1 cellular context compared by ENCODE assay signal in the genomic region with DNA sequence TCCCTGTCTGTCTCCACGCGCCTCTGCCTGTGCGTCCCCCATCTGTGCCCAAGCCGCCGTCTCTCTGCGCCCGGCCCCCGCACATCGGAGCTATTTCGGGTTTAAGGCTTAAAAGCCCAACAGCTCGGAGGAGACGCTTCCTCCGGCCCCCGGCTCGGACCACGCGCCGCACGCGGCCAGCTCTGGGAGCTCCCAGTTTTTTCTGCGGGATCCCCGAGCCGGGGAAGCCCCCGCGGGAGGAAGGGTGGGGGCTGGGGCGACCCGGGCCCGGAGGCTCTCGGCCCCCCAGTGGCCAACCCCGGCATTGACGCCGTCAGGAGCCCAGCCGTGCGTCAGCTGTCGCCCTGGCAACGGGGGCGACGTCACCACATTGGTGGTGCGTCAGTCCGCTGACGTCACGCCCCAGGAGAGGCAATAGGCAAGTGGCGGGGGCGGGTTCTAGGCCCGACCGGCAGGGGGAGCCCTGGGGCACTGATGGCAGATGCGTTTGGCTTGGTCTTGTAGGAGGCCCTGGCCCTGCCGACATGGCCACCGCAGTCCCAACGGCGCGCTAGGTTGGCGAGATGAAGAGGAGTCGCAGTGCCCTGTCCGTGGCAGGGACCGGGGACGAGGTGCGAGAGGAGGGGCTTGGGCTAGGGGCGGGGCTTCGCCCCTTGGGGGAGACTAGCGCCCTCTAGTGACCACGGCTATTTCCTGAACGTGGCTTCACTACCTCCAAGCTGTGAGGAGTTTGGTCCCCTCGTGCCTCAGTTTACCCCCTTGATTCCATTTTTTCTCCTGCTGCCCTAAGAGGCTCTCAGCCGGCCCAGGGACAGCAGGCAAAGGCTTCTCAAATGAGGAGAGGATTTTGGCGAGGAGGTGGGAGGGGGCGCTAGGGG.
TF ChIP-seq lines count a peak whose summit lies in the region.

No MANE protein-coding gene starts in this region.

TF ChIP-seq in K562, 482 proteins besides CTCF, POLR2A, EP300 and RAD21 (continued from another document and continues in another):
- TF ChIP-seq, protein P1, sequence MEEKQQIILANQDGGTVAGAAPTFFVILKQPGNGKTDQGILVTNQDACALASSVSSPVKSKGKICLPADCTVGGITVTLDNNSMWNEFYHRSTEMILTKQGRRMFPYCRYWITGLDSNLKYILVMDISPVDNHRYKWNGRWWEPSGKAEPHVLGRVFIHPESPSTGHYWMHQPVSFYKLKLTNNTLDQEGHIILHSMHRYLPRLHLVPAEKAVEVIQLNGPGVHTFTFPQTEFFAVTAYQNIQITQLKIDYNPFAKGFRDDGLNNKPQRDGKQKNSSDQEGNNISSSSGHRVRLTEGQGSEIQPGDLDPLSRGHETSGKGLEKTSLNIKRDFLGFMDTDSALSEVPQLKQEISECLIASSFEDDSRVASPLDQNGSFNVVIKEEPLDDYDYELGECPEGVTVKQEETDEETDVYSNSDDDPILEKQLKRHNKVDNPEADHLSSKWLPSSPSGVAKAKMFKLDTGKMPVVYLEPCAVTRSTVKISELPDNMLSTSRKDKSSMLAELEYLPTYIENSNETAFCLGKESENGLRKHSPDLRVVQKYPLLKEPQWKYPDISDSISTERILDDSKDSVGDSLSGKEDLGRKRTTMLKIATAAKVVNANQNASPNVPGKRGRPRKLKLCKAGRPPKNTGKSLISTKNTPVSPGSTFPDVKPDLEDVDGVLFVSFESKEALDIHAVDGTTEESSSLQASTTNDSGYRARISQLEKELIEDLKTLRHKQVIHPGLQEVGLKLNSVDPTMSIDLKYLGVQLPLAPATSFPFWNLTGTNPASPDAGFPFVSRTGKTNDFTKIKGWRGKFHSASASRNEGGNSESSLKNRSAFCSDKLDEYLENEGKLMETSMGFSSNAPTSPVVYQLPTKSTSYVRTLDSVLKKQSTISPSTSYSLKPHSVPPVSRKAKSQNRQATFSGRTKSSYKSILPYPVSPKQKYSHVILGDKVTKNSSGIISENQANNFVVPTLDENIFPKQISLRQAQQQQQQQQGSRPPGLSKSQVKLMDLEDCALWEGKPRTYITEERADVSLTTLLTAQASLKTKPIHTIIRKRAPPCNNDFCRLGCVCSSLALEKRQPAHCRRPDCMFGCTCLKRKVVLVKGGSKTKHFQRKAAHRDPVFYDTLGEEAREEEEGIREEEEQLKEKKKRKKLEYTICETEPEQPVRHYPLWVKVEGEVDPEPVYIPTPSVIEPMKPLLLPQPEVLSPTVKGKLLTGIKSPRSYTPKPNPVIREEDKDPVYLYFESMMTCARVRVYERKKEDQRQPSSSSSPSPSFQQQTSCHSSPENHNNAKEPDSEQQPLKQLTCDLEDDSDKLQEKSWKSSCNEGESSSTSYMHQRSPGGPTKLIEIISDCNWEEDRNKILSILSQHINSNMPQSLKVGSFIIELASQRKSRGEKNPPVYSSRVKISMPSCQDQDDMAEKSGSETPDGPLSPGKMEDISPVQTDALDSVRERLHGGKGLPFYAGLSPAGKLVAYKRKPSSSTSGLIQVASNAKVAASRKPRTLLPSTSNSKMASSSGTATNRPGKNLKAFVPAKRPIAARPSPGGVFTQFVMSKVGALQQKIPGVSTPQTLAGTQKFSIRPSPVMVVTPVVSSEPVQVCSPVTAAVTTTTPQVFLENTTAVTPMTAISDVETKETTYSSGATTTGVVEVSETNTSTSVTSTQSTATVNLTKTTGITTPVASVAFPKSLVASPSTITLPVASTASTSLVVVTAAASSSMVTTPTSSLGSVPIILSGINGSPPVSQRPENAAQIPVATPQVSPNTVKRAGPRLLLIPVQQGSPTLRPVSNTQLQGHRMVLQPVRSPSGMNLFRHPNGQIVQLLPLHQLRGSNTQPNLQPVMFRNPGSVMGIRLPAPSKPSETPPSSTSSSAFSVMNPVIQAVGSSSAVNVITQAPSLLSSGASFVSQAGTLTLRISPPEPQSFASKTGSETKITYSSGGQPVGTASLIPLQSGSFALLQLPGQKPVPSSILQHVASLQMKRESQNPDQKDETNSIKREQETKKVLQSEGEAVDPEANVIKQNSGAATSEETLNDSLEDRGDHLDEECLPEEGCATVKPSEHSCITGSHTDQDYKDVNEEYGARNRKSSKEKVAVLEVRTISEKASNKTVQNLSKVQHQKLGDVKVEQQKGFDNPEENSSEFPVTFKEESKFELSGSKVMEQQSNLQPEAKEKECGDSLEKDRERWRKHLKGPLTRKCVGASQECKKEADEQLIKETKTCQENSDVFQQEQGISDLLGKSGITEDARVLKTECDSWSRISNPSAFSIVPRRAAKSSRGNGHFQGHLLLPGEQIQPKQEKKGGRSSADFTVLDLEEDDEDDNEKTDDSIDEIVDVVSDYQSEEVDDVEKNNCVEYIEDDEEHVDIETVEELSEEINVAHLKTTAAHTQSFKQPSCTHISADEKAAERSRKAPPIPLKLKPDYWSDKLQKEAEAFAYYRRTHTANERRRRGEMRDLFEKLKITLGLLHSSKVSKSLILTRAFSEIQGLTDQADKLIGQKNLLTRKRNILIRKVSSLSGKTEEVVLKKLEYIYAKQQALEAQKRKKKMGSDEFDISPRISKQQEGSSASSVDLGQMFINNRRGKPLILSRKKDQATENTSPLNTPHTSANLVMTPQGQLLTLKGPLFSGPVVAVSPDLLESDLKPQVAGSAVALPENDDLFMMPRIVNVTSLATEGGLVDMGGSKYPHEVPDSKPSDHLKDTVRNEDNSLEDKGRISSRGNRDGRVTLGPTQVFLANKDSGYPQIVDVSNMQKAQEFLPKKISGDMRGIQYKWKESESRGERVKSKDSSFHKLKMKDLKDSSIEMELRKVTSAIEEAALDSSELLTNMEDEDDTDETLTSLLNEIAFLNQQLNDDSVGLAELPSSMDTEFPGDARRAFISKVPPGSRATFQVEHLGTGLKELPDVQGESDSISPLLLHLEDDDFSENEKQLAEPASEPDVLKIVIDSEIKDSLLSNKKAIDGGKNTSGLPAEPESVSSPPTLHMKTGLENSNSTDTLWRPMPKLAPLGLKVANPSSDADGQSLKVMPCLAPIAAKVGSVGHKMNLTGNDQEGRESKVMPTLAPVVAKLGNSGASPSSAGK (IDR thresholded peaks at IDR 0.05): peak; percentile 78; the same call in 1 of the 2 replicates
- TF ChIP-seq, protein P2, sequence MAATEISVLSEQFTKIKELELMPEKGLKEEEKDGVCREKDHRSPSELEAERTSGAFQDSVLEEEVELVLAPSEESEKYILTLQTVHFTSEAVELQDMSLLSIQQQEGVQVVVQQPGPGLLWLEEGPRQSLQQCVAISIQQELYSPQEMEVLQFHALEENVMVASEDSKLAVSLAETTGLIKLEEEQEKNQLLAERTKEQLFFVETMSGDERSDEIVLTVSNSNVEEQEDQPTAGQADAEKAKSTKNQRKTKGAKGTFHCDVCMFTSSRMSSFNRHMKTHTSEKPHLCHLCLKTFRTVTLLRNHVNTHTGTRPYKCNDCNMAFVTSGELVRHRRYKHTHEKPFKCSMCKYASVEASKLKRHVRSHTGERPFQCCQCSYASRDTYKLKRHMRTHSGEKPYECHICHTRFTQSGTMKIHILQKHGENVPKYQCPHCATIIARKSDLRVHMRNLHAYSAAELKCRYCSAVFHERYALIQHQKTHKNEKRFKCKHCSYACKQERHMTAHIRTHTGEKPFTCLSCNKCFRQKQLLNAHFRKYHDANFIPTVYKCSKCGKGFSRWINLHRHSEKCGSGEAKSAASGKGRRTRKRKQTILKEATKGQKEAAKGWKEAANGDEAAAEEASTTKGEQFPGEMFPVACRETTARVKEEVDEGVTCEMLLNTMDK (IDR thresholded peaks at IDR 0.05; ENCODE audit: borderline replicate concordance, insufficient read depth, low read depth, low read length, poor library complexity, severe bottlenecking): peak; percentile 86
- TF ChIP-seq CBX1 (IDR thresholded peaks at IDR 0.05; ENCODE audit: low read depth) (peak; percentile 99), NFATC3 (IDR thresholded peaks at IDR 0.05) (no peak), KLF16 (IDR thresholded peaks at IDR 0.05) (peak; percentile 67; the same call in 1 of the 2 replicates), ARHGAP35 (IDR thresholded peaks at IDR 0.05; ENCODE audit: partially characterized antibody) (no peak), ZNF668 (CRISPR knock-in tag; IDR thresholded peaks at IDR 0.05) (peak; percentile 84; the same call in 1 of the 2 replicates), DNMT1 (IDR thresholded peaks at IDR 0.05) (no peak), EHMT2 (IDR thresholded peaks at IDR 0.05) (no peak), TBL1XR1 (IDR thresholded peaks at IDR 0.05; ENCODE audit: low read length in 2 of 2) (peak; percentile 87 to 99), KLF10 (CRISPR knock-in tag; IDR thresholded peaks at IDR 0.05) (0 out of 2 replicates have a peak, but pooled peaks have one; percentile 36), SNIP1 (IDR thresholded peaks at IDR 0.05; ENCODE audit: low read depth) (peak; percentile 65; the same call in 1 of the 2 replicates), HDAC3 (IDR thresholded peaks at IDR 0.05; ENCODE audit: borderline replicate concordance, partially characterized antibody) (peak; percentile 61), ZNF133 (CRISPR knock-in tag; IDR thresholded peaks at IDR 0.05) (no peak), ELF2 (CRISPR knock-in tag; IDR thresholded peaks at IDR 0.05) (no peak), CREM (IDR thresholded peaks at IDR 0.05; ENCODE audit: low read depth) (peak; percentile 100)
- TF ChIP-seq, protein P3, sequence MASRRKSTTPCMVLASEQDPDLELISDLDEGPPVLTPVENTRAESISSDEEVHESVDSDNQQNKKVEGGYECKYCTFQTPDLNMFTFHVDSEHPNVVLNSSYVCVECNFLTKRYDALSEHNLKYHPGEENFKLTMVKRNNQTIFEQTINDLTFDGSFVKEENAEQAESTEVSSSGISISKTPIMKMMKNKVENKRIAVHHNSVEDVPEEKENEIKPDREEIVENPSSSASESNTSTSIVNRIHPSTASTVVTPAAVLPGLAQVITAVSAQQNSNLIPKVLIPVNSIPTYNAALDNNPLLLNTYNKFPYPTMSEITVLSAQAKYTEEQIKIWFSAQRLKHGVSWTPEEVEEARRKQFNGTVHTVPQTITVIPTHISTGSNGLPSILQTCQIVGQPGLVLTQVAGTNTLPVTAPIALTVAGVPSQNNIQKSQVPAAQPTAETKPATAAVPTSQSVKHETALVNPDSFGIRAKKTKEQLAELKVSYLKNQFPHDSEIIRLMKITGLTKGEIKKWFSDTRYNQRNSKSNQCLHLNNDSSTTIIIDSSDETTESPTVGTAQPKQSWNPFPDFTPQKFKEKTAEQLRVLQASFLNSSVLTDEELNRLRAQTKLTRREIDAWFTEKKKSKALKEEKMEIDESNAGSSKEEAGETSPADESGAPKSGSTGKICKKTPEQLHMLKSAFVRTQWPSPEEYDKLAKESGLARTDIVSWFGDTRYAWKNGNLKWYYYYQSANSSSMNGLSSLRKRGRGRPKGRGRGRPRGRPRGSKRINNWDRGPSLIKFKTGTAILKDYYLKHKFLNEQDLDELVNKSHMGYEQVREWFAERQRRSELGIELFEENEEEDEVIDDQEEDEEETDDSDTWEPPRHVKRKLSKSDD (conservative IDR thresholded peaks at IDR 0.05; ENCODE audit: low read length): 0 out of 2 replicates have a peak, but pooled peaks have one; percentile 24
- TF ChIP-seq, protein P4, sequence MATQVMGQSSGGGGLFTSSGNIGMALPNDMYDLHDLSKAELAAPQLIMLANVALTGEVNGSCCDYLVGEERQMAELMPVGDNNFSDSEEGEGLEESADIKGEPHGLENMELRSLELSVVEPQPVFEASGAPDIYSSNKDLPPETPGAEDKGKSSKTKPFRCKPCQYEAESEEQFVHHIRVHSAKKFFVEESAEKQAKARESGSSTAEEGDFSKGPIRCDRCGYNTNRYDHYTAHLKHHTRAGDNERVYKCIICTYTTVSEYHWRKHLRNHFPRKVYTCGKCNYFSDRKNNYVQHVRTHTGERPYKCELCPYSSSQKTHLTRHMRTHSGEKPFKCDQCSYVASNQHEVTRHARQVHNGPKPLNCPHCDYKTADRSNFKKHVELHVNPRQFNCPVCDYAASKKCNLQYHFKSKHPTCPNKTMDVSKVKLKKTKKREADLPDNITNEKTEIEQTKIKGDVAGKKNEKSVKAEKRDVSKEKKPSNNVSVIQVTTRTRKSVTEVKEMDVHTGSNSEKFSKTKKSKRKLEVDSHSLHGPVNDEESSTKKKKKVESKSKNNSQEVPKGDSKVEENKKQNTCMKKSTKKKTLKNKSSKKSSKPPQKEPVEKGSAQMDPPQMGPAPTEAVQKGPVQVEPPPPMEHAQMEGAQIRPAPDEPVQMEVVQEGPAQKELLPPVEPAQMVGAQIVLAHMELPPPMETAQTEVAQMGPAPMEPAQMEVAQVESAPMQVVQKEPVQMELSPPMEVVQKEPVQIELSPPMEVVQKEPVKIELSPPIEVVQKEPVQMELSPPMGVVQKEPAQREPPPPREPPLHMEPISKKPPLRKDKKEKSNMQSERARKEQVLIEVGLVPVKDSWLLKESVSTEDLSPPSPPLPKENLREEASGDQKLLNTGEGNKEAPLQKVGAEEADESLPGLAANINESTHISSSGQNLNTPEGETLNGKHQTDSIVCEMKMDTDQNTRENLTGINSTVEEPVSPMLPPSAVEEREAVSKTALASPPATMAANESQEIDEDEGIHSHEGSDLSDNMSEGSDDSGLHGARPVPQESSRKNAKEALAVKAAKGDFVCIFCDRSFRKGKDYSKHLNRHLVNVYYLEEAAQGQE (CRISPR knock-in tag; IDR thresholded peaks at IDR 0.05; ENCODE audit: low read depth): peak; percentile 62; the same call in 1 of the 2 replicates
- TF ChIP-seq, protein P5, sequence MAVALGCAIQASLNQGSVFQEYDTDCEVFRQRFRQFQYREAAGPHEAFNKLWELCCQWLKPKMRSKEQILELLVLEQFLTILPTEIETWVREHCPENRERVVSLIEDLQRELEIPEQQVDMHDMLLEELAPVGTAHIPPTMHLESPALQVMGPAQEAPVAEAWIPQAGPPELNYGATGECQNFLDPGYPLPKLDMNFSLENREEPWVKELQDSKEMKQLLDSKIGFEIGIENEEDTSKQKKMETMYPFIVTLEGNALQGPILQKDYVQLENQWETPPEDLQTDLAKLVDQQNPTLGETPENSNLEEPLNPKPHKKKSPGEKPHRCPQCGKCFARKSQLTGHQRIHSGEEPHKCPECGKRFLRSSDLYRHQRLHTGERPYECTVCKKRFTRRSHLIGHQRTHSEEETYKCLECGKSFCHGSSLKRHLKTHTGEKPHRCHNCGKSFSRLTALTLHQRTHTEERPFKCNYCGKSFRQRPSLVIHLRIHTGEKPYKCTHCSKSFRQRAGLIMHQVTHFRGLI (CRISPR knock-in tag; IDR thresholded peaks at IDR 0.05): no peak
- TF ChIP-seq, protein P6, sequence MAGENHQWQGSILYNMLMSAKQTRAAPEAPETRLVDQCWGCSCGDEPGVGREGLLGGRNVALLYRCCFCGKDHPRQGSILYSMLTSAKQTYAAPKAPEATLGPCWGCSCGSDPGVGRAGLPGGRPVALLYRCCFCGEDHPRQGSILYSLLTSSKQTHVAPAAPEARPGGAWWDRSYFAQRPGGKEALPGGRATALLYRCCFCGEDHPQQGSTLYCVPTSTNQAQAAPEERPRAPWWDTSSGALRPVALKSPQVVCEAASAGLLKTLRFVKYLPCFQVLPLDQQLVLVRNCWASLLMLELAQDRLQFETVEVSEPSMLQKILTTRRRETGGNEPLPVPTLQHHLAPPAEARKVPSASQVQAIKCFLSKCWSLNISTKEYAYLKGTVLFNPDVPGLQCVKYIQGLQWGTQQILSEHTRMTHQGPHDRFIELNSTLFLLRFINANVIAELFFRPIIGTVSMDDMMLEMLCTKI (IDR thresholded peaks at IDR 0.05; ENCODE audit: partially characterized antibody): no peak
- TF ChIP-seq, protein P7, sequence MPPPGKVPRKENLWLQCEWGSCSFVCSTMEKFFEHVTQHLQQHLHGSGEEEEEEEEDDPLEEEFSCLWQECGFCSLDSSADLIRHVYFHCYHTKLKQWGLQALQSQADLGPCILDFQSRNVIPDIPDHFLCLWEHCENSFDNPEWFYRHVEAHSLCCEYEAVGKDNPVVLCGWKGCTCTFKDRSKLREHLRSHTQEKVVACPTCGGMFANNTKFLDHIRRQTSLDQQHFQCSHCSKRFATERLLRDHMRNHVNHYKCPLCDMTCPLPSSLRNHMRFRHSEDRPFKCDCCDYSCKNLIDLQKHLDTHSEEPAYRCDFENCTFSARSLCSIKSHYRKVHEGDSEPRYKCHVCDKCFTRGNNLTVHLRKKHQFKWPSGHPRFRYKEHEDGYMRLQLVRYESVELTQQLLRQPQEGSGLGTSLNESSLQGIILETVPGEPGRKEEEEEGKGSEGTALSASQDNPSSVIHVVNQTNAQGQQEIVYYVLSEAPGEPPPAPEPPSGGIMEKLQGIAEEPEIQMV (tag; conservative IDR thresholded peaks at IDR 0.05; ENCODE audit: low read depth): no peak
